Comparison of ENCODE assay signal across 13 cellular contexts in the genomic region with DNA sequence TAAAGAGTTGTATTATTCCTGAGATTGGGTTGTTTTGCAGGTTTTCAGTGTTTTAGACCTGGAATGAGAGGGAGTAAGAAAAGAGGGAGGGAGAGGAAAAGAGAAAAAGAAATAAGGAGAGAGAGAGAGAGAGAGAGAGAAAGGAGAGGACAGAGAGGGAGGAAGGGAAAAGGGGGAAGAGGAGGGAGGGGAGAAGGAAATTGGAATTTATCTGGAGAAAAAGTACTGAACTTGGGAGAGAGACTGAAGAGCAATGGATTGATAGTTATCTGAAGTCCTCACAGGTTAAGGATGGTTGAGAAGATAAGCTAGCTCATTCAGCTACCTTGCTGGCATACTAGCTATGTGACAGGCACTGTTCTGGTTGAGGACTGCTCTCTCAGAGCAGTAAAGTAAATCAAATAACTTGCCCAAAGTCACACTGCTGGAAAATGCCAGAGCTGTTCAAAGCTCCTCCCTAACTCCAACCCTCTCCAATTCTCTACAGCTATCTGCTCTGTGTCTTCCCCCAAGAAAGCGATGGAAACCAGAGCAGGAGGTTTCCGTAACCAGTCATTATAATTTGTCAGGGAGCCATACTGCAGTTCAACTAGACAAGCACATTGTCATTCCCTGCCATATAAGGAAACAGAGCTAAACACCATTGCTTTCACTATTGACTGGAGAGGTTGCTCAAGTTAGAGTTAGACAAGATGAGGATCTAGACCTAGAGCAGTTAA. TPM values are rescaled to one million over a fixed set of nuclear protein-coding genes. Genes with fewer than 3 reads are reported as not detected.
DNase-seq lines count a peak whose midpoint lies in the region; ATAC-seq and TF ChIP-seq lines count a peak whose summit lies in the region.
"Had no signal": no experiment of that assay in that cellular context is flagged by ENCODE, and none has a peak within 500 bp of the region (broad histone marks: within the 10 kb centered on the region; RNA-seq: fewer than 3 reads in every experiment).

No MANE protein-coding gene starts in this region.

- POLR2A ChIA-PET in HCT116 (lab: Charles Lee) = no interaction called here

- no peak overlapping the region for H3K4me3 ChIP-seq in HCT116 (replicated peaks in 1 of 2; ENCODE audit: low read depth in 1 of 2, low read length in 2 of 2)
- no peak overlapping the region for H3K4me3 ChIP-seq in brain microvascular endothelial cell (ENCODE audit: low read depth, low read length)
- no peak overlapping the region for H3K4me3 ChIP-seq in right lobe of liver
- peak overlapping the region; percentile 38 to 64 for H3K4me3 ChIP-seq in stomach smooth muscle (ENCODE audit: low read length in 2 of 2)

- H3K36me3 ChIP-seq in HCT116 (ENCODE audit: control insufficient read depth in 1 of 2, insufficient read depth in 2 of 2, low read length in 2 of 2) (no peaks in the 10 kb centered on the region), brain microvascular endothelial cell (replicated peaks) (peaks cover 25% of the 10 kb centered on the region), right lobe of liver (no peaks in the 10 kb centered on the region), stomach smooth muscle (ENCODE audit: control insufficient read depth in 2 of 2, insufficient read depth in 2 of 2, low read length in 2 of 2) (peaks cover 0 to 6% of the 10 kb centered on the region in 2 donors)

- H3K27ac ChIP-seq in HCT116 (ENCODE audit: low read depth, low read length) (no peak overlapping the region), brain microvascular endothelial cell (peak overlapping the region; percentile 63), right lobe of liver (peak overlapping the region in 1 of 3 donors; percentile 4), stomach smooth muscle (ENCODE audit: low read length) (peak overlapping the region; percentile 93)
- H3K27ac ChIP-seq: foreskin keratinocyte had no signal

- TF ChIP-seq POLR2A in HCT116 (IDR thresholded peaks at IDR 0.05; ENCODE audit: borderline replicate concordance, extremely low read depth, insufficient read depth, insufficient read length) = no peak
- TF ChIP-seq POLR2A in right lobe of liver (IDR thresholded peaks at IDR 0.05) = no peak

- H3K36me3 Mint-ChIP-seq in activated T-cell treated with anti-CD3 and anti-CD28 coated beads, Interleukin-2, amount 50 U/mL, for 24 hours (ENCODE audit: low read depth) = no peaks in the 10 kb centered on the region

- no peaks in the 10 kb centered on the region for H4K20me1 ChIP-seq in HCT116 (ENCODE audit: insufficient read depth)

- RAD21 ChIA-PET in HCT116 (lab: Charles Lee; ENCODE audit: low non-redundant PET in 1 of 2, low total read pairs in 2 of 2, uncharacterized antibody in 2 of 2, unreplicated experiment in 2 of 2) = no interaction called here

- H3K9ac ChIP-seq in HCT116 (ENCODE audit: low read length) (no peak overlapping the region), stomach smooth muscle (ENCODE audit: low read length in 2 of 2) (peak overlapping the region; percentile 69 to 81)

- no peaks in the 10 kb centered on the region for H3K4me1 Mint-ChIP-seq in activated T-cell treated with anti-CD3 and anti-CD28 coated beads, Interleukin-2, amount 50 U/mL, for 24 hours (ENCODE audit: low read depth)
- H3K4me1 Mint-ChIP-seq: activated naive CD4-positive, alpha-beta T cell treated with anti-CD3 and anti-CD28 coated beads, Interleukin-2, amount 50 U/mL, for 24 hours had no signal

- CTCF ChIA-PET in HCT116 (lab: Charles Lee) = no interaction called here

- no peaks in the 10 kb centered on the region for H3K79me2 ChIP-seq in HCT116 (ENCODE audit: insufficient read depth, low read length)

- no peak for TF ChIP-seq CTCF in HCT116 (IDR thresholded peaks at IDR 0.05 in 2 of 3, conservative IDR thresholded peaks at IDR 0.05 in 1 of 3; ENCODE audit: borderline replicate concordance in 1 of 3, insufficient read depth in 1 of 3, low read depth in 2 of 3, low read length in 2 of 3)
- TF ChIP-seq CTCF in brain microvascular endothelial cell (IDR thresholded peaks at IDR 0.05; ENCODE audit: low read depth, low read length, missing control alignments) = no peak
- TF ChIP-seq CTCF in right lobe of liver (IDR thresholded peaks at IDR 0.05) = no peak

- no peak for ATAC-seq in HCT116
- ATAC-seq in right lobe of liver = peak; percentile 27 to 48 (median 36)
- ATAC-seq in GM18858 (IDR thresholded peaks at IDR 0.05; ENCODE audit: unreplicated experiment) = no peak
- ATAC-seq: foreskin keratinocyte had no signal

- intact Hi-C loops in HCT116 (cut with micrococcal nuclease) = no loop called here
- intact Hi-C loops in right lobe of liver (cut with DNase I) = no loop called here

- no peaks in the 10 kb centered on the region for H3K27me3 Mint-ChIP-seq in activated T-cell treated with anti-CD3 and anti-CD28 coated beads, Interleukin-2, amount 50 U/mL, for 24 hours
- H3K27me3 Mint-ChIP-seq: activated naive CD4-positive, alpha-beta T cell treated with anti-CD3 and anti-CD28 coated beads, Interleukin-2, amount 50 U/mL, for 24 hours; stimulated activated naive CD8-positive, alpha-beta T cell treated with anti-CD3 and anti-CD28 coated beads, Interleukin-15, Interleukin-2, amounts not matched to agents 100 ng/mL and 50 ng/mL, for 24 hours had no signal

- no peak for TF ChIP-seq RAD21 in HCT116 (IDR thresholded peaks at IDR 0.05; ENCODE audit: low read depth)

- in situ Hi-C loops in brain microvascular endothelial cell (cut with HindIII; ENCODE audit: low pct_ligation_motif_present, low sequenced_read_pairs) = no loop called here

- H3K27me3 ChIP-seq in HCT116 (ENCODE audit: insufficient read depth, low read length) = no peaks in the 10 kb centered on the region
- no peaks in the 10 kb centered on the region for H3K27me3 ChIP-seq in brain microvascular endothelial cell (replicated peaks)
- H3K27me3 ChIP-seq in right lobe of liver = no peaks in the 10 kb centered on the region
- no peaks in the 10 kb centered on the region for H3K27me3 ChIP-seq in stomach smooth muscle (ENCODE audit: control insufficient read depth in 1 of 2, insufficient read depth in 2 of 2, low read length in 2 of 2)
- H3K27me3 ChIP-seq: foreskin keratinocyte had no signal

- no peaks in the 10 kb centered on the region for H3K9me2 ChIP-seq in HCT116 (ENCODE audit: insufficient read depth)

- H3K9me3 Mint-ChIP-seq in activated T-cell treated with anti-CD3 and anti-CD28 coated beads, Interleukin-2, amount 50 U/mL, for 24 hours = no peaks in the 10 kb centered on the region

- H3K9me3 ChIP-seq in HCT116 (ENCODE audit: control insufficient read depth in 1 of 2, insufficient read depth in 1 of 2, low read depth in 1 of 2, low read length in 2 of 2) (no peaks in the 10 kb centered on the region), right lobe of liver (no peaks in the 10 kb centered on the region), stomach smooth muscle (ENCODE audit: control insufficient read depth in 2 of 2, low read length in 2 of 2) (no peaks in the 10 kb centered on the region)

- no peak overlapping the region for H2AFZ ChIP-seq in HCT116 (ENCODE audit: low read depth, low read length, poor library complexity, severe bottlenecking)

- DNase-seq in HCT116 (ENCODE audit: low read depth, low spot score) = no peak
- peak; percentile 63 for DNase-seq in brain microvascular endothelial cell
- DNase-seq in right lobe of liver = no peak
- no peak for DNase-seq in iPS-NIHi7 (ENCODE audit: extremely low spot score)
- DNase-seq in NCI-H1694 (lab: John Stamatoyannopoulos, UW) = no peak
- no peak for DNase-seq in activated T-cell treated with anti-CD3 and anti-CD28 coated beads, Interleukin-2, amount 50 U/mL, for 24 hours
- DNase-seq: NCI-H524, retina had no signal

- H3K4me2 ChIP-seq in HCT116 (ENCODE audit: low read length) = no peak overlapping the region

- no peak overlapping the region for H3K27ac Mint-ChIP-seq in activated T-cell treated with anti-CD3 and anti-CD28 coated beads, Interleukin-2, amount 50 U/mL, for 24 hours
- H3K27ac Mint-ChIP-seq: activated naive CD4-positive, alpha-beta T cell treated with anti-CD3 and anti-CD28 coated beads, Interleukin-2, amount 50 U/mL, for 24 hours; stimulated activated naive CD8-positive, alpha-beta T cell treated with anti-CD3 and anti-CD28 coated beads, Interleukin-15, Interleukin-2, amounts not matched to agents 100 ng/mL and 50 ng/mL, for 24 hours had no signal

- H3K4me1 ChIP-seq in HCT116 (ENCODE audit: control insufficient read depth in 1 of 2, insufficient read depth in 2 of 2, low read length in 2 of 2) (no peaks in the 10 kb centered on the region), right lobe of liver (no peaks in the 10 kb centered on the region), stomach smooth muscle (ENCODE audit: control insufficient read depth, insufficient read depth, low read length) (peaks cover 53% of the 10 kb centered on the region)

- H3K4me3 Mint-ChIP-seq in activated T-cell treated with anti-CD3 and anti-CD28 coated beads, Interleukin-2, amount 50 U/mL, for 24 hours = no peak overlapping the region
- H3K4me3 Mint-ChIP-seq: activated naive CD4-positive, alpha-beta T cell treated with anti-CD3 and anti-CD28 coated beads, Interleukin-2, amount 50 U/mL, for 24 hours; stimulated activated naive CD8-positive, alpha-beta T cell treated with anti-CD3 and anti-CD28 coated beads, Interleukin-15, Interleukin-2, amounts not matched to agents 100 ng/mL and 50 ng/mL, for 24 hours had no signal

- 68% methylated on average over 2 of the region's 2 CpGs for WGBS in right lobe of liver (ENCODE audit: insufficient coverage, low coverage, low lambda C conversion rate, missing lambda C conversion rate)

- BruUV-seq in HCT116 (replicated peaks; lab: Mats Ljungman, UMichigan) = no TSS peak

TF ChIP-seq in HCT116, 20 proteins besides CTCF, POLR2A, EP300 and RAD21:
- no peak for TF ChIP-seq ZNF274 (IDR thresholded peaks at IDR 0.05; ENCODE audit: low read depth, low read length)
- TF ChIP-seq SRF (IDR thresholded peaks at IDR 0.05; ENCODE audit: low read depth) = 0 out of 2 replicates have a peak, but pooled peaks have one; percentile 34
- TF ChIP-seq, protein P1, sequence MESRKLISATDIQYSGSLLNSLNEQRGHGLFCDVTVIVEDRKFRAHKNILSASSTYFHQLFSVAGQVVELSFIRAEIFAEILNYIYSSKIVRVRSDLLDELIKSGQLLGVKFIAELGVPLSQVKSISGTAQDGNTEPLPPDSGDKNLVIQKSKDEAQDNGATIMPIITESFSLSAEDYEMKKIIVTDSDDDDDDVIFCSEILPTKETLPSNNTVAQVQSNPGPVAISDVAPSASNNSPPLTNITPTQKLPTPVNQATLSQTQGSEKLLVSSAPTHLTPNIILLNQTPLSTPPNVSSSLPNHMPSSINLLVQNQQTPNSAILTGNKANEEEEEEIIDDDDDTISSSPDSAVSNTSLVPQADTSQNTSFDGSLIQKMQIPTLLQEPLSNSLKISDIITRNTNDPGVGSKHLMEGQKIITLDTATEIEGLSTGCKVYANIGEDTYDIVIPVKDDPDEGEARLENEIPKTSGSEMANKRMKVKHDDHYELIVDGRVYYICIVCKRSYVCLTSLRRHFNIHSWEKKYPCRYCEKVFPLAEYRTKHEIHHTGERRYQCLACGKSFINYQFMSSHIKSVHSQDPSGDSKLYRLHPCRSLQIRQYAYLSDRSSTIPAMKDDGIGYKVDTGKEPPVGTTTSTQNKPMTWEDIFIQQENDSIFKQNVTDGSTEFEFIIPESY (IDR thresholded peaks at IDR 0.05; ENCODE audit: extremely low read depth, insufficient replicate concordance, low read length) = no peak

RNA-seq across cellular contexts. Expression of a gene that starts 10.7 kb away (rescaled TPM):
- total RNA-seq in HCT116 (2021; ENCODE audit: unreplicated experiment) = 66.8 TPM
- polyA plus RNA-seq in HCT116 (2012) = 24.7 and 30.9 TPM in 2 replicates
- 100 to 1,000 TPM; 110 to 181 (median 131) TPM for total RNA-seq in right lobe of liver

Comparison
In these comparisons a context has a peak if more than half of its experiments do, and no peak if none do; other contexts are left out.
1. ATAC-seq: peak in right lobe of liver (4 of 4); none in HCT116 (single experiment) and GM18858 (single experiment).
2. H3K4me3 ChIP-seq: peak in stomach smooth muscle (2 of 2); none in HCT116 (0 of 2), brain microvascular endothelial cell (single experiment) and right lobe of liver (0 of 3).